ENCODE assay signal across 8 cellular contexts in the genomic region with DNA sequence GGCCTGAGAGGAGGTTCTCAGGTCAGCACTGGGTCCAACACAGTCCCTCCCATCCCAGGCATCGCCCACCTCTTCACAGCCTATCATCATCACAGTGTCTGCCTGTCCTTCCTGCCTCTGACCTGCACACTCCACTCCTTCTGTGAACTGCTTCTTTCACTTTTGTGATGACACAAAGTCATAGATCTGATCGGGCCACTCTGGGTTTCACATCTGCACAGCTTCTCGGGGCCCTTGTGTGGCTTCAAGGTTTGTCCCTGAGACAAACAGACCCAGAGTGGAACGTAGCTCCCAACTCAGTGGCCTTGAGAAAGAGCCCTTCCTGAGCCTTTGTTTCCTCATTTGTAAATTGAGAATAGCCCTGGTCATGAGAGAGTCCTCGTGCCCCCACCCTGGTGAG.
DNase-seq lines count a peak whose midpoint lies in the region; ATAC-seq lines count a peak whose summit lies in the region.
"Not testable (repeated sequence)": the region's sequence is repeated elsewhere in the genome, so short reads cannot be mapped to it uniquely, and the experiment has no call there.

No MANE protein-coding gene starts in this region.

- peak; percentile 89 for ATAC-seq in GM18499 (IDR thresholded peaks at IDR 0.05; ENCODE audit: insufficient read depth, unreplicated experiment)
- ATAC-seq in GM19324 (IDR thresholded peaks at IDR 0.05; ENCODE audit: low FRiP score, unreplicated experiment) = peak; percentile 78
- peak; percentile 99 for ATAC-seq in GM21529 (IDR thresholded peaks at IDR 0.05; ENCODE audit: unreplicated experiment)
- peak; percentile 99 for ATAC-seq in HG02885 (IDR thresholded peaks at IDR 0.05; ENCODE audit: poor library complexity, unreplicated experiment)
- ATAC-seq in HG03342 (IDR thresholded peaks at IDR 0.05; ENCODE audit: unreplicated experiment) = peak; percentile 94
- ATAC-seq in T-cell (replicated peaks in 1 of 4) = peak in 3 of 4 experiments; percentile 23 to 53 (median 50)
- peak; percentile 79 for ATAC-seq in activated T-cell treated with anti-CD3 and anti-CD28 coated beads, Interleukin-2, amount 50 U/mL, for 72 hours (replicated peaks in 1 of 2)
- ATAC-seq in natural killer cell treated with Interleukin-12 subunit alpha and Interleukin-12 subunit beta and Interleukin-15 and Interleukin-18, amount 100 ng/mL, for 72 hours = peak; percentile 96 to 98

- CTCF ChIA-PET in T-cell (lab: Charles Lee) = not testable (repeated sequence)

- H3K27ac Mint-ChIP-seq in T-cell = not testable (repeated sequence)
- peak overlapping the region; percentile 33 for H3K27ac Mint-ChIP-seq in activated T-cell treated with anti-CD3 and anti-CD28 coated beads, Interleukin-2, amount 50 U/mL, for 72 hours
- H3K27ac Mint-ChIP-seq in natural killer cell treated with Interleukin-12 subunit alpha and Interleukin-12 subunit beta and Interleukin-15 and Interleukin-18, amount 100 ng/mL, for 72 hours = peak overlapping the region; percentile 74 to 80

- H3K27me3 Mint-ChIP-seq in T-cell; natural killer cell treated with Interleukin-12 subunit alpha and Interleukin-12 subunit beta and Interleukin-15 and Interleukin-18, amount 100 ng/mL, for 72 hours: not testable (repeated sequence)
- peaks cover 18% of the 10 kb centered on the region for H3K27me3 Mint-ChIP-seq in activated T-cell treated with anti-CD3 and anti-CD28 coated beads, Interleukin-2, amount 50 U/mL, for 72 hours (ENCODE audit: low read depth)

- POLR2A ChIA-PET in T-cell (lab: Charles Lee) = not testable (repeated sequence)

- H3K4me3 Mint-ChIP-seq in T-cell = not testable (repeated sequence)
- peak overlapping the region; percentile 24 to 71 for H3K4me3 Mint-ChIP-seq in activated T-cell treated with anti-CD3 and anti-CD28 coated beads, Interleukin-2, amount 50 U/mL, for 72 hours
- H3K4me3 Mint-ChIP-seq in natural killer cell treated with Interleukin-12 subunit alpha and Interleukin-12 subunit beta and Interleukin-15 and Interleukin-18, amount 100 ng/mL, for 72 hours = peak overlapping the region; percentile 68

- H3K4me1 Mint-ChIP-seq in T-cell = not testable (repeated sequence)
- peaks cover 36% of the 10 kb centered on the region for H3K4me1 Mint-ChIP-seq in activated T-cell treated with anti-CD3 and anti-CD28 coated beads, Interleukin-2, amount 50 U/mL, for 72 hours (ENCODE audit: low read depth)
- H3K4me1 Mint-ChIP-seq in natural killer cell treated with Interleukin-12 subunit alpha and Interleukin-12 subunit beta and Interleukin-15 and Interleukin-18, amount 100 ng/mL, for 72 hours (ENCODE audit: low read depth in 2 of 2) = peaks cover 15 to 30% of the 10 kb centered on the region in 2 donors

- not testable (repeated sequence) for H3K9me3 Mint-ChIP-seq in T-cell; activated T-cell treated with anti-CD3 and anti-CD28 coated beads, Interleukin-2, amount 50 U/mL, for 72 hours; natural killer cell treated with Interleukin-12 subunit alpha and Interleukin-12 subunit beta and Interleukin-15 and Interleukin-18, amount 100 ng/mL, for 72 hours

- DNase-seq in T-cell = not testable (repeated sequence)
- DNase-seq in activated T-cell treated with anti-CD3 and anti-CD28 coated beads, Interleukin-2, amount 50 U/mL, for 72 hours = peak; percentile 55 to 62
- peak; percentile 64 for DNase-seq in natural killer cell treated with Interleukin-12 subunit alpha and Interleukin-12 subunit beta and Interleukin-15 and Interleukin-18, amount 100 ng/mL, for 72 hours (ENCODE audit: low spot score)

- H3K36me3 Mint-ChIP-seq in T-cell; activated T-cell treated with anti-CD3 and anti-CD28 coated beads, Interleukin-2, amount 50 U/mL, for 72 hours (ENCODE audit: insufficient read depth in 2 of 2); natural killer cell treated with Interleukin-12 subunit alpha and Interleukin-12 subunit beta and Interleukin-15 and Interleukin-18, amount 100 ng/mL, for 72 hours: not testable (repeated sequence)
